ENCODE assay signal across 1 cellular context in genomic region chr2:36597532-36598377, GRCh38.
TF ChIP-seq lines count a peak whose summit lies in the region.

Gene FEZ2, minus strand, starts transcription at chr2:36598168. Its CDS starts 26 bp downstream, at chr2:36598142.

TF ChIP-seq in HepG2, 621 proteins besides CTCF, POLR2A, EP300 and RAD21 (continued from another document and continues in another):
- TF ChIP-seq TFDP2 (CRISPR knock-in tag; IDR thresholded peaks at IDR 0.05): peak; percentile 60
- TF ChIP-seq RARA (CRISPR knock-in tag; IDR thresholded peaks at IDR 0.05): 0 out of 2 replicates have a peak, but pooled peaks have one; percentile 27
- 0 out of 2 replicates have a peak, but pooled peaks have one; percentile 22 for TF ChIP-seq IRF9 (CRISPR knock-in tag; IDR thresholded peaks at IDR 0.05; ENCODE audit: borderline replicate concordance)
- 0 out of 2 replicates have a peak, but pooled peaks have one; percentile 73 for TF ChIP-seq ZNF704 (CRISPR knock-in tag; IDR thresholded peaks at IDR 0.05; ENCODE audit: borderline replicate concordance)
- no peak for TF ChIP-seq CBFB (CRISPR knock-in tag; IDR thresholded peaks at IDR 0.05)
- TF ChIP-seq ZKSCAN5 (CRISPR knock-in tag; IDR thresholded peaks at IDR 0.05): no peak
- TF ChIP-seq RARG (CRISPR knock-in tag; IDR thresholded peaks at IDR 0.05; ENCODE audit: low read depth): no peak
- TF ChIP-seq CCAR2 (optimal IDR thresholded peaks at IDR 0.05; ENCODE audit: low read depth, low read length): no peak
- TF ChIP-seq ZNF781 (CRISPR knock-in tag; IDR thresholded peaks at IDR 0.05; ENCODE audit: borderline replicate concordance, not compliant biosample characterization): no peak
- TF ChIP-seq MED1 (CRISPR knock-in tag; IDR thresholded peaks at IDR 0.05): no peak
- no peak for TF ChIP-seq CCDC6 (CRISPR knock-in tag; IDR thresholded peaks at IDR 0.05)
- TF ChIP-seq SRF (IDR thresholded peaks at IDR 0.05; ENCODE audit: low read depth, low read length): no peak
- no peak for TF ChIP-seq E2F5 (CRISPR knock-in tag; conservative IDR thresholded peaks at IDR 0.05)
- 0 out of 2 replicates have a peak, but pooled peaks have one; percentile 3 for TF ChIP-seq ZNF879 (CRISPR knock-in tag; IDR thresholded peaks at IDR 0.05)
- TF ChIP-seq ISL2 (CRISPR knock-in tag; IDR thresholded peaks at IDR 0.05): peak; percentile 61; the same call in 1 of the 2 replicates
- TF ChIP-seq KIAA2018 (CRISPR knock-in tag; IDR thresholded peaks at IDR 0.05; ENCODE audit: borderline replicate concordance): no peak
- peak; percentile 63; the same call in 1 of the 2 replicates for TF ChIP-seq ZXDC (CRISPR knock-in tag; IDR thresholded peaks at IDR 0.05)
- no peak; the same call in 1 of the 2 replicates for TF ChIP-seq ZNF580 (CRISPR knock-in tag; IDR thresholded peaks at IDR 0.05; ENCODE audit: borderline replicate concordance, low read depth)
- TF ChIP-seq MXD4 (CRISPR knock-in tag; IDR thresholded peaks at IDR 0.05): 0 out of 2 replicates have a peak, but pooled peaks have one; percentile 32
- no peak for TF ChIP-seq SNAPC4 (CRISPR knock-in tag; IDR thresholded peaks at IDR 0.05)
- TF ChIP-seq ZBTB20 (CRISPR knock-in tag; IDR thresholded peaks at IDR 0.05; ENCODE audit: borderline replicate concordance, low read depth): no peak
- no peak for TF ChIP-seq THRA (CRISPR knock-in tag; IDR thresholded peaks at IDR 0.05; ENCODE audit: borderline replicate concordance)
- TF ChIP-seq ZNF430 (CRISPR knock-in tag; IDR thresholded peaks at IDR 0.05): no peak
- TF ChIP-seq ZGPAT (CRISPR knock-in tag; IDR thresholded peaks at IDR 0.05): peak; percentile 34; the same call in 1 of the 2 replicates
- TF ChIP-seq RORA (CRISPR knock-in tag; IDR thresholded peaks at IDR 0.05): no peak
- TF ChIP-seq TAF15 (IDR thresholded peaks at IDR 0.05; ENCODE audit: low read depth, low read length, poor library complexity, severe bottlenecking): no peak
- no peak for TF ChIP-seq ZBTB8A (CRISPR knock-in tag; IDR thresholded peaks at IDR 0.05; ENCODE audit: borderline replicate concordance, low read depth)
- TF ChIP-seq SPEN (CRISPR knock-in tag; IDR thresholded peaks at IDR 0.05; ENCODE audit: low read depth): peak; percentile 70
- TF ChIP-seq HNRNPK (IDR thresholded peaks at IDR 0.05; ENCODE audit: low read depth, low read length, poor library complexity, severe bottlenecking): peak; percentile 80
- no peak for TF ChIP-seq FOXK1 (CRISPR knock-in tag; IDR thresholded peaks at IDR 0.05; ENCODE audit: borderline replicate concordance, low read depth)
